Comparison of ENCODE assay signal across 1 cellular context in the genomic region with DNA sequence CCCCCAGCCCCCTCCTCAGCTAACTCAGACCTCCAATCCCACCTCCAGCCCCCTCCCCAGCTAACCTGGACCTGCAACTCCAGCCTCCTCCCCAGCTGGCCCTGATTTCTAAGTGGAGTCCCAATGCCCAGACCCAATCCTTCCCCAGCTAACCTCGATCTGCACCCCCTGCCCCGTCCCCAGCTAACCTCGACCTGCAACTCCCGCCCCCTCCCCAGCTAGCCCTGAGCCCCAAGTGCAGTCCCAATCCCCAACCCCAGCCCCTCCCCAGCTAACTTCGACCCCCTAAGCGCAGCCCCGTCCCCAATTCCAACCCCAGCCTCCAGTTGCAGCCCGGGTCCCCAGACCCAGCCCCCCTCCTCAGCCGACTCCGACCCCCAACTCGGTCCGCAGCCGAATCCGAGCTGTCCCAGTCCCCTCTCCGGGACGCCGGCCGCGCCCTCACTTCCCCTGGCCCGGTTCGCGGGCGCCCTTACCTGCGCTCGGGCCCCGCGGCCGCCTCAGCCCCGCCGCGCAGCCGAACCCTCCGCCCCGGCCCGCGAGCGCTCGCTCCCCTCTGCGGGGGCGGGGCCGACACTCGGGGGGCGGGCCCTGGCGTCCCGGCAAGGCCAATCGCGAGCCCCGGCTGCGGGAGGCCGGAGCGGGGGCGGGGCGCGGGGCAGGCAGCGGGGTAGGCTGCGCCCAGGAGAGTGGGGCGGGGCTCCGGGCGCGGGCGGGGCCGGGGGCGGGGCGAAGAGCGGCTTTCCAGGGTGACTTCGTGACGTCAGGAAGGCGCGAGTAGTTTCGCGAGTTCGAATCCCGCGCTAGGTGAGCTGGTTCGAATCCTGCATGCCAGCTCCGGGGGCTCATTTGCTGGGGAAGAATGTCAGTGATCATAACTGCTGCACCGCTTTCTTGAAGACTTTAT.
TF ChIP-seq lines count a peak whose summit lies in the region.

A gene (minus strand): TSS at position 525 of the 907 bp plus-strand sequence. CDS start 182,006 bp downstream, outside the sequence.

TF ChIP-seq in GM12878, 131 proteins besides CTCF, POLR2A, EP300 and RAD21 (continued from another document and continues in another):
- TF ChIP-seq, protein P1, sequence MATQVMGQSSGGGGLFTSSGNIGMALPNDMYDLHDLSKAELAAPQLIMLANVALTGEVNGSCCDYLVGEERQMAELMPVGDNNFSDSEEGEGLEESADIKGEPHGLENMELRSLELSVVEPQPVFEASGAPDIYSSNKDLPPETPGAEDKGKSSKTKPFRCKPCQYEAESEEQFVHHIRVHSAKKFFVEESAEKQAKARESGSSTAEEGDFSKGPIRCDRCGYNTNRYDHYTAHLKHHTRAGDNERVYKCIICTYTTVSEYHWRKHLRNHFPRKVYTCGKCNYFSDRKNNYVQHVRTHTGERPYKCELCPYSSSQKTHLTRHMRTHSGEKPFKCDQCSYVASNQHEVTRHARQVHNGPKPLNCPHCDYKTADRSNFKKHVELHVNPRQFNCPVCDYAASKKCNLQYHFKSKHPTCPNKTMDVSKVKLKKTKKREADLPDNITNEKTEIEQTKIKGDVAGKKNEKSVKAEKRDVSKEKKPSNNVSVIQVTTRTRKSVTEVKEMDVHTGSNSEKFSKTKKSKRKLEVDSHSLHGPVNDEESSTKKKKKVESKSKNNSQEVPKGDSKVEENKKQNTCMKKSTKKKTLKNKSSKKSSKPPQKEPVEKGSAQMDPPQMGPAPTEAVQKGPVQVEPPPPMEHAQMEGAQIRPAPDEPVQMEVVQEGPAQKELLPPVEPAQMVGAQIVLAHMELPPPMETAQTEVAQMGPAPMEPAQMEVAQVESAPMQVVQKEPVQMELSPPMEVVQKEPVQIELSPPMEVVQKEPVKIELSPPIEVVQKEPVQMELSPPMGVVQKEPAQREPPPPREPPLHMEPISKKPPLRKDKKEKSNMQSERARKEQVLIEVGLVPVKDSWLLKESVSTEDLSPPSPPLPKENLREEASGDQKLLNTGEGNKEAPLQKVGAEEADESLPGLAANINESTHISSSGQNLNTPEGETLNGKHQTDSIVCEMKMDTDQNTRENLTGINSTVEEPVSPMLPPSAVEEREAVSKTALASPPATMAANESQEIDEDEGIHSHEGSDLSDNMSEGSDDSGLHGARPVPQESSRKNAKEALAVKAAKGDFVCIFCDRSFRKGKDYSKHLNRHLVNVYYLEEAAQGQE (IDR thresholded peaks at IDR 0.05; ENCODE audit: low read depth, low read length): no peak
- TF ChIP-seq EGR1 (IDR thresholded peaks at IDR 0.05; ENCODE audit: borderline replicate concordance in 1 of 2, low read depth in 2 of 2, low read length in 2 of 2) (peak in 1 of 2 experiments; percentile 92; a peak in 2 of 3 replicates), NR2F1 (conservative IDR thresholded peaks at IDR 0.05) (no peak), BCL11A (IDR thresholded peaks at IDR 0.05; ENCODE audit: low read depth, low read length) (no peak), STAT3 (IDR thresholded peaks at IDR 0.05; ENCODE audit: low read depth, low read length) (no peak), CHD2 (IDR thresholded peaks at IDR 0.05; ENCODE audit: borderline replicate concordance, low read depth, low read length) (no peak), HCFC1 (IDR thresholded peaks at IDR 0.05; ENCODE audit: low read length) (no peak), RUNX3 (IDR thresholded peaks at IDR 0.05; ENCODE audit: low read length) (no peak), RCOR1 (conservative IDR thresholded peaks at IDR 0.05; ENCODE audit: low read depth, low read length) (no peak), SMC3 (IDR thresholded peaks at IDR 0.05; ENCODE audit: borderline replicate concordance, low read length) (no peak), POU2F2 (IDR thresholded peaks at IDR 0.05; ENCODE audit: borderline replicate concordance, low read depth, low read length) (peak; percentile 57; the same call in 1 of the 3 replicates), ZNF217 (IDR thresholded peaks at IDR 0.05) (peak; percentile 91; the same call in 1 of the 2 replicates), BMI1 (IDR thresholded peaks at IDR 0.05; ENCODE audit: borderline replicate concordance) (no peak), FOS (IDR thresholded peaks at IDR 0.05; ENCODE audit: borderline replicate concordance, extremely low read depth, insufficient read length) (no peak), CBX5 (IDR thresholded peaks at IDR 0.05; ENCODE audit: low read depth) (no peak), ASH2L (IDR thresholded peaks at IDR 0.05; ENCODE audit: borderline replicate concordance, low read depth) (no peak), STAT1 (conservative IDR thresholded peaks at IDR 0.05) (no peak)
- TF ChIP-seq, protein P2, sequence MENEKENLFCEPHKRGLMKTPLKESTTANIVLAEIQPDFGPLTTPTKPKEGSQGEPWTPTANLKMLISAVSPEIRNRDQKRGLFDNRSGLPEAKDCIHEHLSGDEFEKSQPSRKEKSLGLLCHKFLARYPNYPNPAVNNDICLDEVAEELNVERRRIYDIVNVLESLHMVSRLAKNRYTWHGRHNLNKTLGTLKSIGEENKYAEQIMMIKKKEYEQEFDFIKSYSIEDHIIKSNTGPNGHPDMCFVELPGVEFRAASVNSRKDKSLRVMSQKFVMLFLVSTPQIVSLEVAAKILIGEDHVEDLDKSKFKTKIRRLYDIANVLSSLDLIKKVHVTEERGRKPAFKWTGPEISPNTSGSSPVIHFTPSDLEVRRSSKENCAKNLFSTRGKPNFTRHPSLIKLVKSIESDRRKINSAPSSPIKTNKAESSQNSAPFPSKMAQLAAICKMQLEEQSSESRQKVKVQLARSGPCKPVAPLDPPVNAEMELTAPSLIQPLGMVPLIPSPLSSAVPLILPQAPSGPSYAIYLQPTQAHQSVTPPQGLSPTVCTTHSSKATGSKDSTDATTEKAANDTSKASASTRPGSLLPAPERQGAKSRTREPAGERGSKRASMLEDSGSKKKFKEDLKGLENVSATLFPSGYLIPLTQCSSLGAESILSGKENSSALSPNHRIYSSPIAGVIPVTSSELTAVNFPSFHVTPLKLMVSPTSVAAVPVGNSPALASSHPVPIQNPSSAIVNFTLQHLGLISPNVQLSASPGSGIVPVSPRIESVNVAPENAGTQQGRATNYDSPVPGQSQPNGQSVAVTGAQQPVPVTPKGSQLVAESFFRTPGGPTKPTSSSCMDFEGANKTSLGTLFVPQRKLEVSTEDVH (IDR thresholded peaks at IDR 0.05; ENCODE audit: low read depth, partially characterized antibody): no peak
- TF ChIP-seq, protein P3, sequence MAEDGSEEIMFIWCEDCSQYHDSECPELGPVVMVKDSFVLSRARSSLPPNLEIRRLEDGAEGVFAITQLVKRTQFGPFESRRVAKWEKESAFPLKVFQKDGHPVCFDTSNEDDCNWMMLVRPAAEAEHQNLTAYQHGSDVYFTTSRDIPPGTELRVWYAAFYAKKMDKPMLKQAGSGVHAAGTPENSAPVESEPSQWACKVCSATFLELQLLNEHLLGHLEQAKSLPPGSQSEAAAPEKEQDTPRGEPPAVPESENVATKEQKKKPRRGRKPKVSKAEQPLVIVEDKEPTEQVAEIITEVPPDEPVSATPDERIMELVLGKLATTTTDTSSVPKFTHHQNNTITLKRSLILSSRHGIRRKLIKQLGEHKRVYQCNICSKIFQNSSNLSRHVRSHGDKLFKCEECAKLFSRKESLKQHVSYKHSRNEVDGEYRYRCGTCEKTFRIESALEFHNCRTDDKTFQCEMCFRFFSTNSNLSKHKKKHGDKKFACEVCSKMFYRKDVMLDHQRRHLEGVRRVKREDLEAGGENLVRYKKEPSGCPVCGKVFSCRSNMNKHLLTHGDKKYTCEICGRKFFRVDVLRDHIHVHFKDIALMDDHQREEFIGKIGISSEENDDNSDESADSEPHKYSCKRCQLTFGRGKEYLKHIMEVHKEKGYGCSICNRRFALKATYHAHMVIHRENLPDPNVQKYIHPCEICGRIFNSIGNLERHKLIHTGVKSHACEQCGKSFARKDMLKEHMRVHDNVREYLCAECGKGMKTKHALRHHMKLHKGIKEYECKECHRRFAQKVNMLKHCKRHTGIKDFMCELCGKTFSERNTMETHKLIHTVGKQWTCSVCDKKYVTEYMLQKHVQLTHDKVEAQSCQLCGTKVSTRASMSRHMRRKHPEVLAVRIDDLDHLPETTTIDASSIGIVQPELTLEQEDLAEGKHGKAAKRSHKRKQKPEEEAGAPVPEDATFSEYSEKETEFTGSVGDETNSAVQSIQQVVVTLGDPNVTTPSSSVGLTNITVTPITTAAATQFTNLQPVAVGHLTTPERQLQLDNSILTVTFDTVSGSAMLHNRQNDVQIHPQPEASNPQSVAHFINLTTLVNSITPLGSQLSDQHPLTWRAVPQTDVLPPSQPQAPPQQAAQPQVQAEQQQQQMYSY (CRISPR knock-in tag; IDR thresholded peaks at IDR 0.05): no peak
- TF ChIP-seq, protein P4, sequence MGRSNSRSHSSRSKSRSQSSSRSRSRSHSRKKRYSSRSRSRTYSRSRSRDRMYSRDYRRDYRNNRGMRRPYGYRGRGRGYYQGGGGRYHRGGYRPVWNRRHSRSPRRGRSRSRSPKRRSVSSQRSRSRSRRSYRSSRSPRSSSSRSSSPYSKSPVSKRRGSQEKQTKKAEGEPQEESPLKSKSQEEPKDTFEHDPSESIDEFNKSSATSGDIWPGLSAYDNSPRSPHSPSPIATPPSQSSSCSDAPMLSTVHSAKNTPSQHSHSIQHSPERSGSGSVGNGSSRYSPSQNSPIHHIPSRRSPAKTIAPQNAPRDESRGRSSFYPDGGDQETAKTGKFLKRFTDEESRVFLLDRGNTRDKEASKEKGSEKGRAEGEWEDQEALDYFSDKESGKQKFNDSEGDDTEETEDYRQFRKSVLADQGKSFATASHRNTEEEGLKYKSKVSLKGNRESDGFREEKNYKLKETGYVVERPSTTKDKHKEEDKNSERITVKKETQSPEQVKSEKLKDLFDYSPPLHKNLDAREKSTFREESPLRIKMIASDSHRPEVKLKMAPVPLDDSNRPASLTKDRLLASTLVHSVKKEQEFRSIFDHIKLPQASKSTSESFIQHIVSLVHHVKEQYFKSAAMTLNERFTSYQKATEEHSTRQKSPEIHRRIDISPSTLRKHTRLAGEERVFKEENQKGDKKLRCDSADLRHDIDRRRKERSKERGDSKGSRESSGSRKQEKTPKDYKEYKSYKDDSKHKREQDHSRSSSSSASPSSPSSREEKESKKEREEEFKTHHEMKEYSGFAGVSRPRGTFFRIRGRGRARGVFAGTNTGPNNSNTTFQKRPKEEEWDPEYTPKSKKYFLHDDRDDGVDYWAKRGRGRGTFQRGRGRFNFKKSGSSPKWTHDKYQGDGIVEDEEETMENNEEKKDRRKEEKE (IDR thresholded peaks at IDR 0.05): no peak
- TF ChIP-seq, protein P5, sequence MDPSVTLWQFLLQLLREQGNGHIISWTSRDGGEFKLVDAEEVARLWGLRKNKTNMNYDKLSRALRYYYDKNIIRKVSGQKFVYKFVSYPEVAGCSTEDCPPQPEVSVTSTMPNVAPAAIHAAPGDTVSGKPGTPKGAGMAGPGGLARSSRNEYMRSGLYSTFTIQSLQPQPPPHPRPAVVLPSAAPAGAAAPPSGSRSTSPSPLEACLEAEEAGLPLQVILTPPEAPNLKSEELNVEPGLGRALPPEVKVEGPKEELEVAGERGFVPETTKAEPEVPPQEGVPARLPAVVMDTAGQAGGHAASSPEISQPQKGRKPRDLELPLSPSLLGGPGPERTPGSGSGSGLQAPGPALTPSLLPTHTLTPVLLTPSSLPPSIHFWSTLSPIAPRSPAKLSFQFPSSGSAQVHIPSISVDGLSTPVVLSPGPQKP (IDR thresholded peaks at IDR 0.05; ENCODE audit: low read depth, low read length): no peak
- TF ChIP-seq, protein P6, sequence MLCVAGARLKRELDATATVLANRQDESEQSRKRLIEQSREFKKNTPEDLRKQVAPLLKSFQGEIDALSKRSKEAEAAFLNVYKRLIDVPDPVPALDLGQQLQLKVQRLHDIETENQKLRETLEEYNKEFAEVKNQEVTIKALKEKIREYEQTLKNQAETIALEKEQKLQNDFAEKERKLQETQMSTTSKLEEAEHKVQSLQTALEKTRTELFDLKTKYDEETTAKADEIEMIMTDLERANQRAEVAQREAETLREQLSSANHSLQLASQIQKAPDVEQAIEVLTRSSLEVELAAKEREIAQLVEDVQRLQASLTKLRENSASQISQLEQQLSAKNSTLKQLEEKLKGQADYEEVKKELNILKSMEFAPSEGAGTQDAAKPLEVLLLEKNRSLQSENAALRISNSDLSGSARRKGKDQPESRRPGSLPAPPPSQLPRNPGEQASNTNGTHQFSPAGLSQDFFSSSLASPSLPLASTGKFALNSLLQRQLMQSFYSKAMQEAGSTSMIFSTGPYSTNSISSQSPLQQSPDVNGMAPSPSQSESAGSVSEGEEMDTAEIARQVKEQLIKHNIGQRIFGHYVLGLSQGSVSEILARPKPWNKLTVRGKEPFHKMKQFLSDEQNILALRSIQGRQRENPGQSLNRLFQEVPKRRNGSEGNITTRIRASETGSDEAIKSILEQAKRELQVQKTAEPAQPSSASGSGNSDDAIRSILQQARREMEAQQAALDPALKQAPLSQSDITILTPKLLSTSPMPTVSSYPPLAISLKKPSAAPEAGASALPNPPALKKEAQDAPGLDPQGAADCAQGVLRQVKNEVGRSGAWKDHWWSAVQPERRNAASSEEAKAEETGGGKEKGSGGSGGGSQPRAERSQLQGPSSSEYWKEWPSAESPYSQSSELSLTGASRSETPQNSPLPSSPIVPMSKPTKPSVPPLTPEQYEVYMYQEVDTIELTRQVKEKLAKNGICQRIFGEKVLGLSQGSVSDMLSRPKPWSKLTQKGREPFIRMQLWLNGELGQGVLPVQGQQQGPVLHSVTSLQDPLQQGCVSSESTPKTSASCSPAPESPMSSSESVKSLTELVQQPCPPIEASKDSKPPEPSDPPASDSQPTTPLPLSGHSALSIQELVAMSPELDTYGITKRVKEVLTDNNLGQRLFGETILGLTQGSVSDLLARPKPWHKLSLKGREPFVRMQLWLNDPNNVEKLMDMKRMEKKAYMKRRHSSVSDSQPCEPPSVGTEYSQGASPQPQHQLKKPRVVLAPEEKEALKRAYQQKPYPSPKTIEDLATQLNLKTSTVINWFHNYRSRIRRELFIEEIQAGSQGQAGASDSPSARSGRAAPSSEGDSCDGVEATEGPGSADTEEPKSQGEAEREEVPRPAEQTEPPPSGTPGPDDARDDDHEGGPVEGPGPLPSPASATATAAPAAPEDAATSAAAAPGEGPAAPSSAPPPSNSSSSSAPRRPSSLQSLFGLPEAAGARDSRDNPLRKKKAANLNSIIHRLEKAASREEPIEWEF (IDR thresholded peaks at IDR 0.05; ENCODE audit: insufficient replicate concordance, low read depth, low read length): no peak
- TF ChIP-seq, protein P7, sequence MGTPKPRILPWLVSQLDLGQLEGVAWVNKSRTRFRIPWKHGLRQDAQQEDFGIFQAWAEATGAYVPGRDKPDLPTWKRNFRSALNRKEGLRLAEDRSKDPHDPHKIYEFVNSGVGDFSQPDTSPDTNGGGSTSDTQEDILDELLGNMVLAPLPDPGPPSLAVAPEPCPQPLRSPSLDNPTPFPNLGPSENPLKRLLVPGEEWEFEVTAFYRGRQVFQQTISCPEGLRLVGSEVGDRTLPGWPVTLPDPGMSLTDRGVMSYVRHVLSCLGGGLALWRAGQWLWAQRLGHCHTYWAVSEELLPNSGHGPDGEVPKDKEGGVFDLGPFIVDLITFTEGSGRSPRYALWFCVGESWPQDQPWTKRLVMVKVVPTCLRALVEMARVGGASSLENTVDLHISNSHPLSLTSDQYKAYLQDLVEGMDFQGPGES (IDR thresholded peaks at IDR 0.05): no peak
- TF ChIP-seq, protein P8, sequence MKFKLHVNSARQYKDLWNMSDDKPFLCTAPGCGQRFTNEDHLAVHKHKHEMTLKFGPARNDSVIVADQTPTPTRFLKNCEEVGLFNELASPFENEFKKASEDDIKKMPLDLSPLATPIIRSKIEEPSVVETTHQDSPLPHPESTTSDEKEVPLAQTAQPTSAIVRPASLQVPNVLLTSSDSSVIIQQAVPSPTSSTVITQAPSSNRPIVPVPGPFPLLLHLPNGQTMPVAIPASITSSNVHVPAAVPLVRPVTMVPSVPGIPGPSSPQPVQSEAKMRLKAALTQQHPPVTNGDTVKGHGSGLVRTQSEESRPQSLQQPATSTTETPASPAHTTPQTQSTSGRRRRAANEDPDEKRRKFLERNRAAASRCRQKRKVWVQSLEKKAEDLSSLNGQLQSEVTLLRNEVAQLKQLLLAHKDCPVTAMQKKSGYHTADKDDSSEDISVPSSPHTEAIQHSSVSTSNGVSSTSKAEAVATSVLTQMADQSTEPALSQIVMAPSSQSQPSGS (IDR thresholded peaks at IDR 0.05; ENCODE audit: low read length): no peak
